In genomic region chr1:86104606-86105532, GRCh38 we compare ENCODE assay signal across 18 cellular contexts. TPM values are rescaled to one million over a fixed set of nuclear protein-coding genes. Genes with fewer than 3 reads are reported as not detected.
DNase-seq lines count a peak whose midpoint lies in the region; ATAC-seq, FAIRE-seq and TF ChIP-seq lines count a peak whose summit lies in the region.
"Had no signal": no experiment of that assay in that cellular context is flagged by ENCODE, and none has a peak within 500 bp of the region (broad histone marks: within the 10 kb centered on the region; RNA-seq: fewer than 3 reads in every experiment).

No MANE protein-coding gene starts in this region.

- H3K4me1 ChIP-seq in HepG2 (ENCODE audit: insufficient read depth, low read length), result no peaks in the 10 kb centered on the region
- H3K4me1 ChIP-seq in CD8-positive, alpha-beta memory T cell (ENCODE audit: insufficient read depth, low read length), result no peaks in the 10 kb centered on the region
- no peaks in the 10 kb centered on the region for H3K4me1 ChIP-seq in adrenal gland (replicated peaks in 1 of 2)

- no peak for FAIRE-seq in HepG2 (lab: Jason Lieb, UNC)

- peaks cover 29% of the 10 kb centered on the region for H3K4me1 Mint-ChIP-seq in WTC11
- H3K4me1 Mint-ChIP-seq in CD8-positive, alpha-beta memory T cell, result no peaks in the 10 kb centered on the region
- H3K4me1 Mint-ChIP-seq: brain, immature natural killer cell, nephron had no signal

- H3K4me3 ChIP-seq in HepG2 (replicated peaks in 1 of 3; ENCODE audit: insufficient read depth in 1 of 3, low read depth in 2 of 3, low read length in 3 of 3), result no peak overlapping the region
- H3K4me3 ChIP-seq in CD8-positive, alpha-beta memory T cell (ENCODE audit: low read length), result no peak overlapping the region
- no peak overlapping the region for H3K4me3 ChIP-seq in adrenal gland

- H4K20me1 ChIP-seq in HepG2 (ENCODE audit: insufficient read depth, low read length), result no peaks in the 10 kb centered on the region

- no peaks in the 10 kb centered on the region for H3K36me3 Mint-ChIP-seq in WTC11
- no peaks in the 10 kb centered on the region for H3K36me3 Mint-ChIP-seq in CD8-positive, alpha-beta memory T cell
- H3K36me3 Mint-ChIP-seq: brain, immature natural killer cell had no signal

- no peaks in the 10 kb centered on the region for H3K27me3 ChIP-seq in HepG2 (ENCODE audit: control insufficient read depth in 1 of 2, insufficient read depth in 2 of 2, low read length in 2 of 2)
- no peaks in the 10 kb centered on the region for H3K27me3 ChIP-seq in CD8-positive, alpha-beta memory T cell (ENCODE audit: insufficient read depth, low read length, poor library complexity, severe bottlenecking)
- H3K27me3 ChIP-seq in adrenal gland, result no peaks in the 10 kb centered on the region

- no peak for TF ChIP-seq POLR2A in HepG2 (IDR thresholded peaks at IDR 0.05; ENCODE audit: insufficient read depth in 1 of 2, low read depth in 2 of 2, low read length in 2 of 2)
- TF ChIP-seq POLR2A in adrenal gland (IDR thresholded peaks at IDR 0.05), result no peak

- peak overlapping the region; percentile 9; the same call in 1 of the 2 replicates for H3K27ac ChIP-seq in C4-2B
- no peak overlapping the region for H3K27ac ChIP-seq in HepG2 (ENCODE audit: extremely low read length, insufficient read depth, low read length)
- H3K27ac ChIP-seq in CD8-positive, alpha-beta memory T cell (ENCODE audit: low read depth, low read length), result no peak overlapping the region
- no peak overlapping the region for H3K27ac ChIP-seq in adrenal gland

- 14% methylated on average over 6 of the region's 12 CpGs for WGBS in HepG2 (ENCODE audit: low lambda C conversion rate)
- 80 to 91% (median 89%) methylated on average over 4 to 12 of the region's 12 CpGs for WGBS in adrenal gland, 4 donors

- H3K9ac ChIP-seq in HepG2 (ENCODE audit: insufficient read depth, low read depth, low read length), result no peak overlapping the region

- H2AFZ ChIP-seq in HepG2 (ENCODE audit: low read length), result no peak overlapping the region

- H3K9me3 ChIP-seq in HepG2 (ENCODE audit: low read length), result no peaks in the 10 kb centered on the region
- no peaks in the 10 kb centered on the region for H3K9me3 ChIP-seq in CD8-positive, alpha-beta memory T cell (ENCODE audit: low read length)
- no peaks in the 10 kb centered on the region for H3K9me3 ChIP-seq in adrenal gland (replicated peaks in 1 of 3)

- POLR2A ChIA-PET in WTC11 (lab: Charles Lee) (no interaction called here), HepG2 (lab: Yijun Ruan, JAX) (no interaction called here)
- POLR2A ChIA-PET in CD8-positive, alpha-beta memory T cell (lab: Charles Lee), result no interaction called here

- no peaks in the 10 kb centered on the region for H3K36me3 ChIP-seq in HepG2 (replicated peaks in 1 of 2; ENCODE audit: control insufficient read depth in 1 of 2, insufficient read depth in 2 of 2, low read length in 2 of 2)
- no peaks in the 10 kb centered on the region for H3K36me3 ChIP-seq in CD8-positive, alpha-beta memory T cell (ENCODE audit: insufficient read depth, low read length)
- no peaks in the 10 kb centered on the region for H3K36me3 ChIP-seq in adrenal gland (replicated peaks in 1 of 2)

- H3K79me2 ChIP-seq in HepG2 (ENCODE audit: insufficient read depth, low read length), result no peaks in the 10 kb centered on the region

- in situ Hi-C loops in HepG2 (cut with HindIII; ENCODE audit: extremely low pct_ligation_motif_present, low pct_unique_long_range_greater_than_20kb), result no loop called here

- intact Hi-C loops in HepG2 (cut with micrococcal nuclease; ENCODE audit: unreplicated experiment), result no loop called here
- intact Hi-C loops in adrenal gland (cut with DNase I), result no loop called here

- no peak overlapping the region for H3K4me2 ChIP-seq in HepG2 (ENCODE audit: low read depth, low read length)

- DNase-seq in HT-29 (ENCODE audit: low spot score) (peak; percentile 71), WTC11 (ENCODE audit: low spot score) (no peak), HepG2 (ENCODE audit: low spot score) (no peak), Ammon's horn (ENCODE audit: low spot score) (no peak), adrenal gland (no peak)
- DNase-seq in CD8-positive, alpha-beta memory T cell, result no peak
- DNase-seq: activated CD4-positive, alpha-beta T cell treated with anti-CD3 and anti-CD28 coated beads, Interleukin-2, amount 50 U/mL, for 48 hours; activated naive CD4-positive, alpha-beta T cell treated with anti-CD3 and anti-CD28 coated beads, Interleukin-2, amount 50 U/mL, for 16 hours; CD4-positive, alpha-beta T cell; immature natural killer cell; NCI-H1694; NCI-H524; SW 1271 had no signal

- H3K27ac Mint-ChIP-seq in WTC11, result no peak overlapping the region
- no peak overlapping the region for H3K27ac Mint-ChIP-seq in CD8-positive, alpha-beta memory T cell
- H3K27ac Mint-ChIP-seq: brain; CD4-positive, alpha-beta T cell; dendritic cell treated with granulocyte-macrophage colony-stimulating factor and Interleukin-4, amounts not matched to agents 40 ng/mL and 50 ng/mL, for 4 days; immature natural killer cell; nephron had no signal

- peaks cover 12% of the 10 kb centered on the region; the same call in 1 of the 2 replicates for H3K9me3 Mint-ChIP-seq in WTC11
- H3K9me3 Mint-ChIP-seq in CD8-positive, alpha-beta memory T cell, result peaks cover 0 to 11% (median 1%) of the 10 kb centered on the region in 5 donors
- H3K9me3 Mint-ChIP-seq: CD4-positive, alpha-beta T cell; nephron had no signal

- 0 out of 2 replicates have a peak, but pooled peaks cover 2% of the 10 kb centered on the region for H3K27me3 Mint-ChIP-seq in WTC11 (ENCODE audit: low read depth)
- no peaks in the 10 kb centered on the region for H3K27me3 Mint-ChIP-seq in CD8-positive, alpha-beta memory T cell
- H3K27me3 Mint-ChIP-seq: brain; CD4-positive, alpha-beta T cell; dendritic cell treated with granulocyte-macrophage colony-stimulating factor and Interleukin-4, amounts not matched to agents 40 ng/mL and 50 ng/mL, for 4 days had no signal

- TF ChIP-seq RAD21 in HepG2 (CRISPR knock-in tag; IDR thresholded peaks at IDR 0.05), result no peak

- no peak overlapping the region for H3K4me3 Mint-ChIP-seq in WTC11
- no peak overlapping the region for H3K4me3 Mint-ChIP-seq in CD8-positive, alpha-beta memory T cell
- H3K4me3 Mint-ChIP-seq: brain; CD4-positive, alpha-beta T cell; dendritic cell treated with granulocyte-macrophage colony-stimulating factor and Interleukin-4, amounts not matched to agents 40 ng/mL and 50 ng/mL, for 4 days; immature natural killer cell; nephron had no signal

- ATAC-seq in WTC11 (peak; percentile 56), HepG2 (peak; percentile 60), HG03432 (IDR thresholded peaks at IDR 0.05; ENCODE audit: unreplicated experiment) (no peak)

- BruUV-seq in HepG2 (replicated peaks; lab: Mats Ljungman, UMichigan), result no TSS peak

- TF ChIP-seq EP300 in HepG2 (IDR thresholded peaks at IDR 0.05; ENCODE audit: low read depth in 2 of 2, low read length in 2 of 2) (no peak), HepG2 (CRISPR knock-in tag; IDR thresholded peaks at IDR 0.05; ENCODE audit: borderline replicate concordance) (no peak)

- TF ChIP-seq CTCF in C4-2B (conservative IDR thresholded peaks at IDR 0.05) (no peak), WTC11 (IDR thresholded peaks at IDR 0.05) (no peak), HepG2 (CRISPR knock-in tag; IDR thresholded peaks at IDR 0.05) (no peak), adrenal gland (IDR thresholded peaks at IDR 0.05) (no peak)

- CTCF ChIA-PET in WTC11 (lab: Charles Lee), result no interaction called here
- CTCF ChIA-PET in HepG2 (lab: Yijun Ruan, JAX; ENCODE audit: low intra/inter-chr PET ratio, low total read pairs), result no interaction called here
- CTCF ChIA-PET in CD8-positive, alpha-beta memory T cell (lab: Charles Lee), result no interaction called here

TF ChIP-seq in HepG2, 621 proteins besides CTCF, POLR2A, EP300 and RAD21 (continues in another document):
- no peak for TF ChIP-seq MXD1 (CRISPR knock-in tag; IDR thresholded peaks at IDR 0.05)
- TF ChIP-seq ZNF138 (CRISPR knock-in tag; IDR thresholded peaks at IDR 0.05; ENCODE audit: low read depth), result no peak
- no peak for TF ChIP-seq ZNF619 (CRISPR knock-in tag; IDR thresholded peaks at IDR 0.05)
- no peak for TF ChIP-seq ETV6 (CRISPR knock-in tag; conservative IDR thresholded peaks at IDR 0.05)

RNA-seq across cellular contexts. Expression of gene COL24A1, which starts 51.7 kb away (rescaled TPM):
- not detected in 2 replicates for total RNA-seq in HT-29 (2014; rRNA removed; shearing (Covaris generic))
- total RNA-seq in WTC11 (2021) (0.92 to 1.1 TPM (median 1.0 TPM) in 3 replicates), HepG2 (2016; rRNA removed; fragmentation: Illumina TruSeq; extraction: Trizol) (0.07 and 0.13 TPM in 2 replicates), adrenal gland (under 1 TPM in 5 of 8 donors, not detected in 3; 0.07 to 0.17 (median 0.11) TPM)
- 0.09 TPM in 1 of 2 replicates, not detected in the other for total RNA-seq in HepG2 (2016; cell fraction: cytosol; rRNA removed; fragmentation: Illumina TruSeq; extraction: Trizol; ENCODE audit: low read depth)
- total RNA-seq in HepG2 (2016; cell fraction: insoluble cytoplasmic fraction; rRNA removed; fragmentation: Illumina TruSeq; extraction: Trizol), result 0.04 and 0.17 TPM in 2 replicates
- 0.03 TPM in 1 of 2 replicates, not detected in the other for total RNA-seq in HepG2 (2016; cell fraction: membrane; rRNA removed; fragmentation: Illumina TruSeq; extraction: Trizol)
- total RNA-seq in HepG2 (2016; cell fraction: nucleus; rRNA removed; fragmentation: Illumina TruSeq; extraction: Trizol), result 0.09 and 0.19 TPM in 2 replicates
- polyA plus RNA-seq in HepG2 (2011; rRNA removed) (0.04 and 0.07 TPM in 2 replicates), adrenal gland (under 1 TPM; 0.02 to 0.16 (median 0.07) TPM)
- polyA plus RNA-seq in HepG2 (2011; cell fraction: cytosol; rRNA removed), result 0.01 TPM in 2 replicates
- 0.39 and 0.55 TPM in 2 replicates for polyA plus RNA-seq in HepG2 (2011; cell fraction: nucleus; rRNA removed)
- 0.11 and 0.27 TPM in 2 replicates for polyA plus RNA-seq in HepG2 (2012)
- polyA plus RNA-seq in HepG2 (2016; cell fraction: cytosol; fragmentation: Illumina TruSeq; extraction: Trizol; ENCODE audit: low read depth), result not detected in 2 replicates
- polyA plus RNA-seq in HepG2 (2016; cell fraction: insoluble cytoplasmic fraction; fragmentation: Illumina TruSeq; extraction: Trizol; ENCODE audit: low read depth), result 0.05 and 0.23 TPM in 2 replicates
- polyA plus RNA-seq in HepG2 (2016; cell fraction: membrane; fragmentation: Illumina TruSeq; extraction: Trizol; ENCODE audit: low read depth), result not detected in 2 replicates
- 0.40 and 0.52 TPM in 2 replicates for polyA plus RNA-seq in HepG2 (2016; cell fraction: nucleus; fragmentation: Illumina TruSeq; extraction: Trizol; ENCODE audit: insufficient read depth, low read depth)
- not detected in 2 replicates for polyA minus RNA-seq in HepG2 (2011; rRNA and poly(A)+ RNA removed; ENCODE audit: low replicate concordance)
- polyA minus RNA-seq in HepG2 (2011; cell fraction: cytosol; rRNA and poly(A)+ RNA removed), result not detected in 2 replicates
- polyA minus RNA-seq in HepG2 (2011; cell fraction: nucleus; rRNA and poly(A)+ RNA removed), result 0.13 and 0.25 TPM in 2 replicates
- total RNA-seq in CD8-positive, alpha-beta memory T cell, result not detected
- polyA plus RNA-seq in CD8-positive, alpha-beta memory T cell, result not detected
